ENCODE assay signal across 1 cellular context in the genomic region with DNA sequence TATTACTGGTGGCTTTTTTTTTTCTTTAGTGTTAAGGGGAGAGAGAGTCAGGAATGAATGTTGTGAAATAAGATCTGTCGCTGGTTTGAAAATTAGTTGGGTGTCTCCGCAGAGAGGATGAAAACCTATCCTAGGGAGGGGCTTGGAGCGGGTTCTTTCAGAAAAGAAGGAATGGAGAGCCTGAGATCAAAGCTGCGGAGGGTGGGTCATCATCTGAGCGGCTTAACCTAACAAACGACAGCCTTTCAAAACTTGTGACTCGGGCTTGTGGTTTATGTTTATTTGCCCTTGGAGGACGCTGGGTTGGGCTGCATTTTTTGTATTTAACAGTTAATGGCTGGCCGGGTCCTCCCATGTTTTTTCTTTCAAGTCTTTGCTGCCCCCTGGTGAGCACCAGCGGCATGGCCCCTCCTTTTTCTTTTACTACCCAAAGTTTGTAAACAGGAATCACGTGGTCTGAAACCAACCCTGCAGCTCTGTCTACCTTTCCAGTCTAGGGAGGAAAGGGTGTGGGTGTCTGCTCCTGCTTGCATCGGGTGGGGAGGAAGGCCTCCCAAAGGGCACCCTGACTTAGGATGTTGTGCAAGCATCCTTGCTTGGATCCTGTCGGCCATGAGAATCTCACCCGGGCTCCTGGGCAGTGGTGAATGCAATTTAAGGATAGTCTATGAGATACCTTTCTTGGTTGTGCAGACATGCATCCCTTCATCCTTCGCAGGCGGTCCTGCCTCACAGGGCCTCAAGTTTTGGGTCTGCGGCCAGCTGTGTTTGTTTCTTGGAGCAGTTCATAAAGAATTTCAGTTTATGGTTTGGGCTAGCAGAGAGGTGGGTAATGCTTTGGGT.
TF ChIP-seq lines count a peak whose summit lies in the region.

No MANE protein-coding gene starts in this region.

TF ChIP-seq in HCT116, 20 proteins besides CTCF, POLR2A, EP300 and RAD21 (continued from another document):
- TF ChIP-seq ATF3 (IDR thresholded peaks at IDR 0.05): no peak
- peak; percentile 62 for TF ChIP-seq SP1 (IDR thresholded peaks at IDR 0.05; ENCODE audit: low read depth)
- TF ChIP-seq TCF7L2 (IDR thresholded peaks at IDR 0.05; ENCODE audit: borderline replicate concordance, extremely low read depth, insufficient read depth, insufficient read length): peak; percentile 78
- TF ChIP-seq FOSL1 (IDR thresholded peaks at IDR 0.05; ENCODE audit: low read depth): no peak
